Comparison of ENCODE assay signal across 1 cellular context in the genomic region with DNA sequence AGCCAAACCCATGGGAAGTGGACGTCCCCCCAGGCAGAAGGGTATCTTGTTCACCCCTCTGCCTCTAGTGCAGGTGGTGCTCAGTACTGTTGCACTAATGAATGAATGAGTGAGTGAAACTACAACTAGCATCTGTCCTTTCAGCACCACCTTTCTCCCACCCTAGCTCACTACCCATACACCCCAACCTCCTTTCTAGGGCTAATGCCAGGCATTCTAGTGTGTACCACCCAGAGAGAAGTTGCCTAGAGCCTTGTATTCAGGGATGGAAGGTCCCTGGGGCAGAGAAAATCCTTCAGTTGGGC.
TF ChIP-seq lines count a peak whose summit lies in the region.

No MANE protein-coding gene starts in this region.

TF ChIP-seq in H1, 55 proteins besides CTCF, POLR2A, EP300 and RAD21:
- no peak for TF ChIP-seq SUZ12 (IDR thresholded peaks at IDR 0.05; ENCODE audit: low read length)
- TF ChIP-seq POLR2AphosphoS5 (IDR thresholded peaks at IDR 0.05; ENCODE audit: low read depth, low read length): no peak
- no peak for TF ChIP-seq TAF1 (IDR thresholded peaks at IDR 0.05; ENCODE audit: low read depth, low read length)
- TF ChIP-seq SP1 (IDR thresholded peaks at IDR 0.05; ENCODE audit: low read depth, low read length): no peak
- no peak for TF ChIP-seq JUN (IDR thresholded peaks at IDR 0.05; ENCODE audit: low read depth, low read length)
- TF ChIP-seq, protein P1, sequence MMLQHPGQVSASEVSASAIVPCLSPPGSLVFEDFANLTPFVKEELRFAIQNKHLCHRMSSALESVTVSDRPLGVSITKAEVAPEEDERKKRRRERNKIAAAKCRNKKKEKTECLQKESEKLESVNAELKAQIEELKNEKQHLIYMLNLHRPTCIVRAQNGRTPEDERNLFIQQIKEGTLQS (IDR thresholded peaks at IDR 0.05; ENCODE audit: insufficient read depth, low read depth, low read length): no peak
- no peak for TF ChIP-seq RNF2 (IDR thresholded peaks at IDR 0.05; ENCODE audit: borderline replicate concordance, low read depth, low read length, missing control alignments, poor library complexity, severe bottlenecking)
- no peak for TF ChIP-seq SP2 (IDR thresholded peaks at IDR 0.05; ENCODE audit: low read length)
- TF ChIP-seq GTF2F1 (IDR thresholded peaks at IDR 0.05; ENCODE audit: borderline replicate concordance, low read depth, low read length): no peak
- no peak for TF ChIP-seq JUND (IDR thresholded peaks at IDR 0.05; ENCODE audit: low read length)
- no peak for TF ChIP-seq RFX5 (IDR thresholded peaks at IDR 0.05; ENCODE audit: borderline replicate concordance, low read depth, low read length)
- TF ChIP-seq CBX8 (IDR thresholded peaks at IDR 0.05; ENCODE audit: borderline replicate concordance, low read depth, low read length): no peak
- TF ChIP-seq PHF8 (conservative IDR thresholded peaks at IDR 0.05; ENCODE audit: low read depth, low read length): no peak
- no peak for TF ChIP-seq NRF1 (IDR thresholded peaks at IDR 0.05; ENCODE audit: low read depth, low read length)
- TF ChIP-seq CHD2 (IDR thresholded peaks at IDR 0.05; ENCODE audit: low read length): no peak
- TF ChIP-seq HDAC6 (IDR thresholded peaks at IDR 0.05; ENCODE audit: low read depth, low read length): no peak
- no peak for TF ChIP-seq HDAC2 (IDR thresholded peaks at IDR 0.05; ENCODE audit: borderline replicate concordance in 1 of 2, low read depth in 2 of 2, low read length in 2 of 2)
- no peak for TF ChIP-seq RBBP5 (IDR thresholded peaks at IDR 0.05; ENCODE audit: borderline replicate concordance, low read depth, low read length)
- TF ChIP-seq, protein P2, sequence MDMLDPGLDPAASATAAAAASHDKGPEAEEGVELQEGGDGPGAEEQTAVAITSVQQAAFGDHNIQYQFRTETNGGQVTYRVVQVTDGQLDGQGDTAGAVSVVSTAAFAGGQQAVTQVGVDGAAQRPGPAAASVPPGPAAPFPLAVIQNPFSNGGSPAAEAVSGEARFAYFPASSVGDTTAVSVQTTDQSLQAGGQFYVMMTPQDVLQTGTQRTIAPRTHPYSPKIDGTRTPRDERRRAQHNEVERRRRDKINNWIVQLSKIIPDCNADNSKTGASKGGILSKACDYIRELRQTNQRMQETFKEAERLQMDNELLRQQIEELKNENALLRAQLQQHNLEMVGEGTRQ (IDR thresholded peaks at IDR 0.05; ENCODE audit: low read length): no peak
- TF ChIP-seq SRF (IDR thresholded peaks at IDR 0.05; ENCODE audit: low read depth, low read length): no peak
